ENCODE assay signal across 13 cellular contexts in genomic region chr2:176138526-176139169, GRCh38. TPM values are rescaled to one million over a fixed set of nuclear protein-coding genes. Genes with fewer than 3 reads are reported as not detected.
DNase-seq lines count a peak whose midpoint lies in the region; ATAC-seq and TF ChIP-seq lines count a peak whose summit lies in the region.
"Had no signal": no experiment of that assay in that cellular context is flagged by ENCODE, and none has a peak within 500 bp of the region (broad histone marks: within the 10 kb centered on the region; RNA-seq: fewer than 3 reads in every experiment).

No MANE protein-coding gene starts in this region.

- DNase-seq in left ventricle myocardium inferior, result no peak
- DNase-seq in left ventricle myocardium superior, result no peak
- no peak for DNase-seq in coronary artery (ENCODE audit: low spot score)
- DNase-seq in natural killer cell treated with Interleukin-12 subunit alpha and Interleukin-12 subunit beta and Interleukin-15 and Interleukin-18, amount 100 ng/mL, for 72 hours (ENCODE audit: low spot score), result no peak
- peak; percentile 43 to 60 for DNase-seq in uterus
- no peak for DNase-seq in SIG-M5 (lab: John Stamatoyannopoulos, UW)
- DNase-seq in activated naive CD4-positive, alpha-beta T cell treated with Interleukin-2 at 50 U/mL for 16 hours, result no peak
- no peak for DNase-seq in SIG-M5 treated with dmso at 0.1 percent for 504 hours (lab: John Stamatoyannopoulos, UW; ENCODE audit: unreplicated experiment)
- DNase-seq: cortex of kidney, midbrain, NCI-H2081 had no signal

- ATAC-seq in left ventricle myocardium superior, result no peak
- no peak for ATAC-seq in natural killer cell treated with Interleukin-12 subunit alpha and Interleukin-12 subunit beta and Interleukin-15 and Interleukin-18, amount 100 ng/mL, for 72 hours

- peaks cover 4% of the 10 kb centered on the region for H3K9me3 Mint-ChIP-seq in natural killer cell treated with Interleukin-12 subunit alpha and Interleukin-12 subunit beta and Interleukin-15 and Interleukin-18, amount 100 ng/mL, for 72 hours
- H3K9me3 Mint-ChIP-seq: activated T-helper 2 cell treated with anti-CD3 and anti-CD28 coated beads, Interferon-gamma antibody, Interleukin-2, Interleukin-4, amounts not matched to agents 10 μg/mL and 5 μg/mL and 100 μg/mL, durations not matched to agents 14 hours and 24 hours and 36 hours had no signal

- no peak overlapping the region for H3K27ac Mint-ChIP-seq in natural killer cell treated with Interleukin-12 subunit alpha and Interleukin-12 subunit beta and Interleukin-15 and Interleukin-18, amount 100 ng/mL, for 72 hours
- H3K27ac Mint-ChIP-seq: activated T-helper 2 cell treated with anti-CD3 and anti-CD28 coated beads, Interferon-gamma antibody, Interleukin-2, Interleukin-4, amounts not matched to agents 10 μg/mL and 5 μg/mL and 100 μg/mL, durations not matched to agents 14 hours and 24 hours and 36 hours had no signal

- H3K27ac ChIP-seq in left ventricle myocardium inferior (replicated peaks) (peak overlapping the region; percentile 45), coronary artery (peak overlapping the region in 1 of 2 donors; percentile 27), uterus (peak overlapping the region; percentile 98 to 99)
- H3K27ac ChIP-seq: C4-2B had no signal

- peak overlapping the region; percentile 60 for H3K4me3 Mint-ChIP-seq in natural killer cell treated with Interleukin-12 subunit alpha and Interleukin-12 subunit beta and Interleukin-15 and Interleukin-18, amount 100 ng/mL, for 72 hours

- peaks cover 25 to 27% of the 10 kb centered on the region in 2 donors for H3K4me1 Mint-ChIP-seq in natural killer cell treated with Interleukin-12 subunit alpha and Interleukin-12 subunit beta and Interleukin-15 and Interleukin-18, amount 100 ng/mL, for 72 hours (ENCODE audit: low read depth in 2 of 2)

- peaks cover 31% of the 10 kb centered on the region for H3K36me3 Mint-ChIP-seq in natural killer cell treated with Interleukin-12 subunit alpha and Interleukin-12 subunit beta and Interleukin-15 and Interleukin-18, amount 100 ng/mL, for 72 hours

- H3K4me3 ChIP-seq in left ventricle myocardium inferior, result no peak overlapping the region
- peak overlapping the region; percentile 71 for H3K4me3 ChIP-seq in coronary artery
- H3K4me3 ChIP-seq in uterus, result peak overlapping the region; percentile 72 to 85

- no peaks in the 10 kb centered on the region for H3K36me3 ChIP-seq in left ventricle myocardium inferior
- H3K36me3 ChIP-seq in uterus, result no peaks in the 10 kb centered on the region

- peaks cover 64 to 80% of the 10 kb centered on the region in 2 donors for H3K27me3 Mint-ChIP-seq in natural killer cell treated with Interleukin-12 subunit alpha and Interleukin-12 subunit beta and Interleukin-15 and Interleukin-18, amount 100 ng/mL, for 72 hours

- no peak for TF ChIP-seq CTCF in left ventricle myocardium inferior (IDR thresholded peaks at IDR 0.05; ENCODE audit: borderline replicate concordance)
- TF ChIP-seq CTCF in coronary artery (IDR thresholded peaks at IDR 0.05), result no peak
- TF ChIP-seq CTCF in uterus (IDR thresholded peaks at IDR 0.05), result no peak

- H3K4me1 ChIP-seq in left ventricle myocardium inferior (peaks cover 27% of the 10 kb centered on the region), uterus (peaks cover 3 to 25% of the 10 kb centered on the region in 2 donors)

- peaks cover 100% of the 10 kb centered on the region for H3K27me3 ChIP-seq in left ventricle myocardium inferior (ENCODE audit: low read depth)
- no peaks in the 10 kb centered on the region for H3K27me3 ChIP-seq in uterus

- intact Hi-C loops in left ventricle myocardium inferior (cut with micrococcal nuclease) (loop anchor here (5.0 to 10.0 kb wide), 3 partner anchors 414 to 676 kb away; no protein-coding TSS in a partner anchor), left ventricle myocardium superior (cut with micrococcal nuclease) (no loop called here), uterus (cut with DNase I; ENCODE audit: low total_unique reads) (no loop called here)

- peak; percentile 4 to 6 for TF ChIP-seq POLR2A in uterus (IDR thresholded peaks at IDR 0.05)

- H3K9me3 ChIP-seq in left ventricle myocardium inferior (replicated peaks) (no peaks in the 10 kb centered on the region), uterus (no peaks in the 10 kb centered on the region)

RNA-seq across cellular contexts. Expression of gene HOXD8, which starts 9.1 kb away (rescaled TPM):
- 0.14 TPM for total RNA-seq in left ventricle myocardium inferior
- 0.92 TPM for total RNA-seq in left ventricle myocardium superior
- total RNA-seq in natural killer cell treated with Interleukin-12 subunit alpha and Interleukin-12 subunit beta and Interleukin-15 and Interleukin-18, amount 100 ng/mL, for 72 hours, result not detected
- total RNA-seq in uterus, result 10 to 100 TPM; 25.8 to 75.6 (median 48.0) TPM
- total RNA-seq: activated T-helper 2 cell treated with anti-CD3 and anti-CD28 coated beads, Interferon-gamma antibody, Interleukin-2, Interleukin-4, amounts not matched to agents 10 μg/mL and 5 μg/mL and 100 μg/mL, durations not matched to agents 14 hours and 24 hours and 36 hours had no signal

RNA-seq across cellular contexts. Expression of gene HOXD4, which starts 12.7 kb away (rescaled TPM):
- total RNA-seq in left ventricle myocardium inferior, result not detected
- 0.22 TPM for total RNA-seq in left ventricle myocardium superior
- total RNA-seq in natural killer cell treated with Interleukin-12 subunit alpha and Interleukin-12 subunit beta and Interleukin-15 and Interleukin-18, amount 100 ng/mL, for 72 hours, result not detected
- 10 to 100 TPM in 2 of 4 donors, 1 to 10 TPM in 2; 6.8 to 41.6 (median 13.0) TPM for total RNA-seq in uterus
- total RNA-seq: activated T-helper 2 cell treated with anti-CD3 and anti-CD28 coated beads, Interferon-gamma antibody, Interleukin-2, Interleukin-4, amounts not matched to agents 10 μg/mL and 5 μg/mL and 100 μg/mL, durations not matched to agents 14 hours and 24 hours and 36 hours had no signal

RNA-seq across cellular contexts. Expression of gene HOXD9, which starts 16.1 kb away (rescaled TPM):
- total RNA-seq in left ventricle myocardium inferior (0.16 TPM), left ventricle myocardium superior (not detected), uterus (10 to 100 TPM in 3 of 4 donors, 1 to 10 TPM in 1; 3.8 to 78.1 (median 46.4) TPM)
- not detected for total RNA-seq in natural killer cell treated with Interleukin-12 subunit alpha and Interleukin-12 subunit beta and Interleukin-15 and Interleukin-18, amount 100 ng/mL, for 72 hours
- total RNA-seq: activated T-helper 2 cell treated with anti-CD3 and anti-CD28 coated beads, Interferon-gamma antibody, Interleukin-2, Interleukin-4, amounts not matched to agents 10 μg/mL and 5 μg/mL and 100 μg/mL, durations not matched to agents 14 hours and 24 hours and 36 hours had no signal

RNA-seq across cellular contexts. Expression of gene HOXD3, which starts 18.5 kb away (rescaled TPM):
- not detected for total RNA-seq in left ventricle myocardium inferior
- 0.27 TPM for total RNA-seq in left ventricle myocardium superior
- not detected for total RNA-seq in natural killer cell treated with Interleukin-12 subunit alpha and Interleukin-12 subunit beta and Interleukin-15 and Interleukin-18, amount 100 ng/mL, for 72 hours
- total RNA-seq in uterus, result 10 to 100 TPM; 14.7 to 61.2 (median 22.7) TPM
- total RNA-seq: activated T-helper 2 cell treated with anti-CD3 and anti-CD28 coated beads, Interferon-gamma antibody, Interleukin-2, Interleukin-4, amounts not matched to agents 10 μg/mL and 5 μg/mL and 100 μg/mL, durations not matched to agents 14 hours and 24 hours and 36 hours had no signal

RNA-seq across cellular contexts. Expression of gene HOXD10, which starts 22.1 kb away (rescaled TPM):
- total RNA-seq in left ventricle myocardium inferior (not detected), left ventricle myocardium superior (not detected), uterus (10 to 100 TPM in 3 of 4 donors, 1 to 10 TPM in 1; 6.8 to 81.0 (median 53.6) TPM)
- total RNA-seq in natural killer cell treated with Interleukin-12 subunit alpha and Interleukin-12 subunit beta and Interleukin-15 and Interleukin-18, amount 100 ng/mL, for 72 hours, result not detected
- total RNA-seq: activated T-helper 2 cell treated with anti-CD3 and anti-CD28 coated beads, Interferon-gamma antibody, Interleukin-2, Interleukin-4, amounts not matched to agents 10 μg/mL and 5 μg/mL and 100 μg/mL, durations not matched to agents 14 hours and 24 hours and 36 hours had no signal

Comparison
In these comparisons a context has a peak if more than half of its experiments do, and no peak if none do; other contexts are left out.
1. DNase-seq: peak in uterus (2 of 2); none in left ventricle myocardium inferior (single experiment), left ventricle myocardium superior (single experiment), coronary artery (single experiment), natural killer cell treated with Interleukin-12 subunit alpha and Interleukin-12 subunit beta and Interleukin-15 and Interleukin-18, amount 100 ng/mL, for 72 hours (single experiment), SIG-M5 (single experiment), activated naive CD4-positive, alpha-beta T cell treated with Interleukin-2 at 50 U/mL for 16 hours (single experiment) and SIG-M5 treated with dmso at 0.1 percent for 504 hours (single experiment).
2. RNA of gene HOXD8, which starts 9.1 kb away (total RNA-seq): 25.8 to 75.6 TPM in uterus; 0.92 TPM in left ventricle myocardium superior (single experiment), 0.14 TPM in left ventricle myocardium inferior (single experiment) and not detected in natural killer cell treated with Interleukin-12 subunit alpha and Interleukin-12 subunit beta and Interleukin-15 and Interleukin-18, amount 100 ng/mL, for 72 hours; every median in the first group is over 10 times any median in the second.